ENCODE assay signal across 13 cellular contexts in the genomic region with DNA sequence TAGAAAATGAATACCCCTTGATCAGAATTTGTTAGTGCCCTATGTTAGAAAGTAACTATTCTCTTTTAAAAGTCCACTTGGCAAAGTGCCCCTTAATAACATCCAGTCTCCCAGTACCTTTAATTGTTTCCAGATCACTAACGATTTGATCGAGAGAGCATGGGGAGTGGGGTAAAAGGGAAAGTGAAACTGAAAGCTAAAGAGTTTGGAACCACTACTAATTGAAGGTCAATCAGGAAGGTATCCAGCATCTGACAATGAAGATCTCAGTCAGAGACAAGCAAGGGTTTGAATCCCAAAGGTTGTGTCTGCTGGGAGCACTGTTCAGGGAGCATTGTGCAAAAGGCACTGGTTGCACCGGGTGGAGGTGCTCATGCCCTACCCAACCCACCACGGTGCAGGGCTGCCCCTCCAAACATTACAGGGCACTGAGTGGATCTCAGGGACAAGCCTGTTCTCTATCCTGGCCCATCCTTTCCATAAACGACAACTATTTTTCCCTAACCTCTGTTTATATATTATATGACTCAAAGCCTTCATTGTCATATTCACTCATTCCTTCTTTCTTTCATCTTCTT. TPM values are rescaled to one million over a fixed set of nuclear protein-coding genes. Genes with fewer than 3 reads are reported as not detected.
DNase-seq lines count a peak whose midpoint lies in the region; ATAC-seq and TF ChIP-seq lines count a peak whose summit lies in the region.
"Had no signal": no experiment of that assay in that cellular context is flagged by ENCODE, and none has a peak within 500 bp of the region (broad histone marks: within the 10 kb centered on the region; RNA-seq: fewer than 3 reads in every experiment).

No MANE protein-coding gene starts in this region.

- ATAC-seq in HG03045 (IDR thresholded peaks at IDR 0.05; ENCODE audit: unreplicated experiment) (no peak), HG02938 (IDR thresholded peaks at IDR 0.05; ENCODE audit: unreplicated experiment) (no peak)
- ATAC-seq: esophagus mucosa had no signal

- no peak for TF ChIP-seq POLR2A in NB4 (IDR thresholded peaks at IDR 0.05; ENCODE audit: extremely low read depth, insufficient read length)

- intact Hi-C loops in MCF 10A (cut with micrococcal nuclease): no loop called here

- no peaks in the 10 kb centered on the region for H3K9me3 Mint-ChIP-seq in MCF 10A (ENCODE audit: unreplicated experiment)
- H3K9me3 Mint-ChIP-seq in osteocyte (ENCODE audit: unreplicated experiment): no peaks in the 10 kb centered on the region
- H3K9me3 Mint-ChIP-seq in endodermal cell: peaks cover 15% of the 10 kb centered on the region

- no peak for TF ChIP-seq CTCF in BJ (IDR thresholded peaks at IDR 0.05; ENCODE audit: insufficient read depth, low read depth, low read length)
- no peak for TF ChIP-seq CTCF in NB4 (IDR thresholded peaks at IDR 0.05; ENCODE audit: low read depth, low read length)
- TF ChIP-seq CTCF in MCF 10A (IDR thresholded peaks at IDR 0.05; ENCODE audit: unreplicated experiment): no peak
- no peak for TF ChIP-seq CTCF in osteocyte (IDR thresholded peaks at IDR 0.05)
- TF ChIP-seq CTCF in endodermal cell (conservative IDR thresholded peaks at IDR 0.05): no peak

- H3K4me1 Mint-ChIP-seq in MCF 10A (ENCODE audit: insufficient read depth, unreplicated experiment) (no peaks in the 10 kb centered on the region), osteocyte (ENCODE audit: unreplicated experiment) (peaks cover 8% of the 10 kb centered on the region), endodermal cell (peaks cover 6% of the 10 kb centered on the region)
- H3K4me1 Mint-ChIP-seq: activated naive CD8-positive, alpha-beta T cell treated with anti-CD3 and anti-CD28 coated beads for 36 hours; naive B cell had no signal

- H3K27ac ChIP-seq in endodermal cell (ENCODE audit: low read depth, low read length): no peak overlapping the region
- H3K27ac ChIP-seq: VCaP had no signal

- no peaks in the 10 kb centered on the region for H3K36me3 Mint-ChIP-seq in MCF 10A (ENCODE audit: insufficient read depth, unreplicated experiment)
- no peaks in the 10 kb centered on the region for H3K36me3 Mint-ChIP-seq in osteocyte (ENCODE audit: unreplicated experiment)
- H3K36me3 Mint-ChIP-seq in endodermal cell (ENCODE audit: low read depth): peaks cover 4% of the 10 kb centered on the region
- H3K36me3 Mint-ChIP-seq: activated naive CD8-positive, alpha-beta T cell treated with anti-CD3 and anti-CD28 coated beads for 36 hours; naive B cell had no signal

- no peaks in the 10 kb centered on the region for H3K27me3 ChIP-seq in BJ (ENCODE audit: control insufficient read depth, insufficient read depth, low read length)
- H3K27me3 ChIP-seq in endodermal cell (ENCODE audit: control insufficient read depth, insufficient read depth, low read length, poor library complexity, severe bottlenecking): no peaks in the 10 kb centered on the region

- DNase-seq in BJ (ENCODE audit: low read depth) (no peak), NB4 (ENCODE audit: low read depth) (peak; percentile 48), MCF 10A (ENCODE audit: unreplicated experiment) (peak; percentile 44), osteocyte (ENCODE audit: extremely low spot score, unreplicated experiment) (no peak), endodermal cell (no peak), D341Med (ENCODE audit: low spot score) (no peak)
- DNase-seq: activated naive CD8-positive, alpha-beta T cell treated with anti-CD3 and anti-CD28 coated beads for 36 hours; naive B cell; NCI-H1436 had no signal

- H3K9ac ChIP-seq in endodermal cell (ENCODE audit: extremely low read depth, low read length, poor library complexity, severe bottlenecking): no peak overlapping the region

- WGBS in endodermal cell (ENCODE audit: insufficient coverage in 1 of 2, insufficient read length in 1 of 2), 2 experiments: 86 to 89% methylated on average over 1 to 5 of the region's 5 CpGs

- CTCF ChIA-PET in BJ (lab: Yijun Ruan, JAX): no interaction called here
- CTCF ChIA-PET in MCF 10A (lab: Yijun Ruan, JAX): no interaction called here

- POLR2A ChIA-PET in BJ (lab: Charles Lee) (no interaction called here), MCF 10A (lab: Yijun Ruan, JAX) (no interaction called here)

- H3K27me3 Mint-ChIP-seq in MCF 10A (ENCODE audit: insufficient read depth, unreplicated experiment) (no peaks in the 10 kb centered on the region), osteocyte (ENCODE audit: unreplicated experiment) (peaks cover 9% of the 10 kb centered on the region), endodermal cell (ENCODE audit: insufficient read depth) (peaks cover 2% of the 10 kb centered on the region)
- H3K27me3 Mint-ChIP-seq: activated naive CD8-positive, alpha-beta T cell treated with anti-CD3 and anti-CD28 coated beads for 36 hours; naive B cell had no signal

- H3K4me3 ChIP-seq in BJ (ENCODE audit: low read depth, low read length) (peak overlapping the region; percentile 21), NB4 (ENCODE audit: low read depth, low read length) (peak overlapping the region; percentile 67), endodermal cell (ENCODE audit: low read length) (no peak overlapping the region)

- H3K9me3 ChIP-seq in endodermal cell (ENCODE audit: control insufficient read depth, low read length): peaks cover 10% of the 10 kb centered on the region

- no peak overlapping the region for H3K27ac Mint-ChIP-seq in MCF 10A (ENCODE audit: low read depth, unreplicated experiment)
- H3K27ac Mint-ChIP-seq in osteocyte (ENCODE audit: unreplicated experiment): no peak overlapping the region
- H3K27ac Mint-ChIP-seq in endodermal cell: no peak overlapping the region
- H3K27ac Mint-ChIP-seq: activated naive CD8-positive, alpha-beta T cell treated with anti-CD3 and anti-CD28 coated beads for 36 hours; naive B cell had no signal

- H3K4me3 Mint-ChIP-seq in MCF 10A (ENCODE audit: unreplicated experiment): peak overlapping the region; percentile 72
- H3K4me3 Mint-ChIP-seq in osteocyte (ENCODE audit: unreplicated experiment): peak overlapping the region; percentile 65
- H3K4me3 Mint-ChIP-seq in endodermal cell: no peak overlapping the region
- H3K4me3 Mint-ChIP-seq: activated naive CD8-positive, alpha-beta T cell treated with anti-CD3 and anti-CD28 coated beads for 36 hours; naive B cell had no signal

- BruUV-seq in MCF 10A (replicated peaks; lab: Mats Ljungman, UMichigan): no TSS peak

- no peaks in the 10 kb centered on the region for H3K4me1 ChIP-seq in endodermal cell (ENCODE audit: control insufficient read depth, insufficient read depth, low read length)

- H3K36me3 ChIP-seq in BJ (ENCODE audit: control insufficient read depth, insufficient read depth, low read length) (no peaks in the 10 kb centered on the region), endodermal cell (ENCODE audit: control insufficient read depth, insufficient read depth, low read length) (no peaks in the 10 kb centered on the region)

RNA-seq across cellular contexts. Expression of gene RIT2, which starts 14.6 kb away (rescaled TPM):
- not detected in 2 replicates for polyA plus RNA-seq in BJ (2011; rRNA removed)
- polyA minus RNA-seq in BJ (2011; rRNA and poly(A)+ RNA removed): not detected in 2 replicates
- total RNA-seq in MCF 10A (2022): not detected in 2 replicates
- not detected in 2 replicates for total RNA-seq in osteocyte
- under 1 TPM in 1 of 2 donors, not detected in 1; 0.81 TPM for total RNA-seq in endodermal cell
- 0.21 TPM for polyA plus RNA-seq in endodermal cell (2013, experiment 1 of 2)
- polyA plus RNA-seq in endodermal cell (2013, experiment 2 of 2): not detected
- total RNA-seq: activated naive CD8-positive, alpha-beta T cell treated with anti-CD3 and anti-CD28 coated beads for 36 hours; esophagus mucosa had no signal

Comparison
In these comparisons a context has a peak if more than half of its experiments do, and no peak if none do; other contexts are left out.
1. DNase-seq: peak in NB4 (single experiment) and MCF 10A (single experiment); none in BJ (single experiment), osteocyte (single experiment), endodermal cell (single experiment) and D341Med (single experiment).